Comparison of ENCODE assay signal across 8 cellular contexts in the genomic region with DNA sequence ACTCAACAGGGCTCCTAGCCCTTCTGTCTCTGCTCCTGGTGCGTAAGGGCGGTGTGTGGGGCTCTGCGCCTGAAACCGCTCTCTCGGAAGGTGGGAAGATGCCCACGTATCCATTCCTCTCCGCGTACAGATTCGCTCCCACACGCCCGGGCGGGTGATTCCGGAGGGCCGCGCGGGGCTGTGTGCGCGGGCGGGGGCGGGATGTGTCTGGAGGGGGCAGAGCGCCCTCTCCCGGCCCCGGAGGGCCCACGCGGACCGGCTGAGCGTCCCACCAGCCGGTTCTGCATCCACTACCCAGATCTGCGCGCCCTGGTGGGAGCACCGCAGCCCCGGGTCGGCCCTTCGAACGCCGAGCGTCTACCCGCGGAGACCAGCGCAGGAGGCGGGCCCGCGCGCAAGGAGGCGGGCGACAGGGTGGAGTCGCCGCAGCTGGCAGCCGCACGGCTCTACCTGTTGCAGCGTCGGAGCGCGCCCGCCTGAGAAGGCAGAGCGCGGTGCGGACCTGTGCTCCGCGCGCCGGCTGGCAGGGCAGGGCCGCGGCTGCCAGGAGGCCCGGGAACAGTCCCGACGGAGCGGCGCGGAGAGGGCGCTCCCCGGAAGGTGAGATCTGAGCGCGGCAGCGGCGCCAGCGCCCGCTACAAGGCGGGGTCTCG. TPM values are rescaled to one million over a fixed set of nuclear protein-coding genes. Genes with fewer than 3 reads are reported as not detected.
DNase-seq lines count a peak whose midpoint lies in the region; ATAC-seq, FAIRE-seq and TF ChIP-seq lines count a peak whose summit lies in the region.

No MANE protein-coding gene starts in this region.

- ATAC-seq in HG02970 (IDR thresholded peaks at IDR 0.05; ENCODE audit: low FRiP score, unreplicated experiment), result peak; percentile 49

- H3K4me3 Mint-ChIP-seq in nephron progenitor cell, result peak overlapping the region; percentile 73

- H3K27ac Mint-ChIP-seq in nephron progenitor cell, result no peak overlapping the region

- TF ChIP-seq POLR2A in GM12892 (IDR thresholded peaks at IDR 0.05; ENCODE audit: low read depth, low read length), result no peak

- DNase-seq in GM12892 (ENCODE audit: insufficient read length) (peak; percentile 57), NCI-H2227 (lab: John Stamatoyannopoulos, UW; ENCODE audit: unreplicated experiment) (peak; percentile 87), fibroblast of the aortic adventitia (ENCODE audit: low read depth) (peak; percentile 40), nephron progenitor cell (peak; percentile 75), substantia nigra (lab: John Stamatoyannopoulos, UW) (peak in 45 of 49 donors; percentile 10 to 79 (median 52))
- peak; percentile 50 for DNase-seq in activated T-cell treated with anti-CD3 and anti-CD28 coated beads, Interleukin-2, amount 50 U/mL, for 1 hour

- H3K27ac ChIP-seq in 22Rv1, result no peak overlapping the region
- no peak overlapping the region for H3K27ac ChIP-seq in substantia nigra (ENCODE audit: low read depth, low read length, poor library complexity, severe bottlenecking)

- H3K36me3 Mint-ChIP-seq in nephron progenitor cell (ENCODE audit: low read depth), result no peaks in the 10 kb centered on the region

- H3K4me3 ChIP-seq in fibroblast of the aortic adventitia (ENCODE audit: low read depth, low read length), result peak overlapping the region; percentile 62

- peak; percentile 73 for TF ChIP-seq CTCF in 22Rv1 (IDR thresholded peaks at IDR 0.05)
- TF ChIP-seq CTCF in fibroblast of the aortic adventitia (IDR thresholded peaks at IDR 0.05; ENCODE audit: insufficient read depth, low read length), result peak; percentile 54
- TF ChIP-seq CTCF in nephron progenitor cell (IDR thresholded peaks at IDR 0.05), result peak; percentile 53

- FAIRE-seq in GM12892 (lab: Jason Lieb, UNC), result peak; percentile 66

- H3K4me1 Mint-ChIP-seq in nephron progenitor cell, result peaks cover 24% of the 10 kb centered on the region

- H3K9me3 Mint-ChIP-seq in nephron progenitor cell, result peaks cover 17% of the 10 kb centered on the region

- H3K27me3 Mint-ChIP-seq in nephron progenitor cell (ENCODE audit: low read depth, poor library complexity), result peaks cover 97% of the 10 kb centered on the region

RNA-seq across cellular contexts. Expression of gene KCNK13, which starts 1.4 kb away (rescaled TPM):
- not detected for polyA plus RNA-seq in GM12892 (2012; ENCODE audit: missing spikeins)
- 0.27 TPM in 1 of 2 replicates, not detected in the other for total RNA-seq in fibroblast of the aortic adventitia (ENCODE audit: low replicate concordance)
